34 cellular contexts compared by ENCODE assay signal in genomic region chr18:62262050-62262449, GRCh38.
"Had no signal": no experiment of that assay in that cellular context is flagged by ENCODE, and none has a peak within 500 bp of the region (broad histone marks: within the 10 kb centered on the region; RNA-seq: fewer than 3 reads in every experiment).

No MANE protein-coding gene starts in this region.

- H3K4me3 Mint-ChIP-seq: activated CD8-positive, alpha-beta T cell treated with anti-CD3 and anti-CD28 coated beads, Interleukin-2, amount 10 ng/mL, durations not matched to agents 7 days and 5 days; activated naive CD4-positive, alpha-beta T cell treated with anti-CD3 and anti-CD28 coated beads for 36 hours; activated T-cell treated with anti-CD3 and anti-CD28 coated beads, Interleukin-2, amount 50 U/mL, for 4 hours; activated T-helper 1 cell treated with anti-CD3 and anti-CD28 coated beads, Interleukin-12 subunit alpha, Interleukin-12 subunit beta, Interleukin-2, Interleukin-4 antibody, amounts not matched to agents 30 ng/mL and 10 ng/mL and 1 ng/mL, durations not matched to agents 14 hours and 24 hours and 36 hours; brain; T-cell; T-helper 17 cell had no signal

- H3K27me3 ChIP-seq: adrenal gland had no signal

- H3K27ac Mint-ChIP-seq: activated CD8-positive, alpha-beta T cell treated with anti-CD3 and anti-CD28 coated beads, Interleukin-2, amount 10 ng/mL, durations not matched to agents 7 days and 5 days; activated naive CD4-positive, alpha-beta T cell treated with anti-CD3 and anti-CD28 coated beads for 36 hours; activated T-helper 1 cell treated with anti-CD3 and anti-CD28 coated beads, Interleukin-12 subunit alpha, Interleukin-12 subunit beta, Interleukin-2, Interleukin-4 antibody, amounts not matched to agents 30 ng/mL and 10 ng/mL and 1 ng/mL, durations not matched to agents 14 hours and 24 hours and 36 hours; brain; T-cell; T-helper 17 cell had no signal

- H3K9me3 Mint-ChIP-seq: activated naive CD4-positive, alpha-beta T cell treated with anti-CD3 and anti-CD28 coated beads for 36 hours; activated naive CD4-positive, alpha-beta T cell treated with anti-CD3 and anti-CD28 coated beads, Interleukin-2, amount 50 U/mL, for 72 hours; activated T-cell treated with anti-CD3 and anti-CD28 coated beads, Interleukin-2, amount 50 U/mL, for 4 hours; activated T-helper 1 cell treated with anti-CD3 and anti-CD28 coated beads, Interleukin-12 subunit alpha, Interleukin-12 subunit beta, Interleukin-2, Interleukin-4 antibody, amounts not matched to agents 30 ng/mL and 10 ng/mL and 1 ng/mL, durations not matched to agents 14 hours and 24 hours and 36 hours; brain; T-cell had no signal

- H3K4me3 ChIP-seq: adrenal gland, PC-9 had no signal

- H3K27me3 Mint-ChIP-seq: brain, T-cell, T-helper 17 cell had no signal

- H3K27ac ChIP-seq: adrenal gland, KMS-11, PC-9, RWPE1, WERI-Rb-1 had no signal

- H3K4me1 ChIP-seq: adrenal gland had no signal

- H3K9me3 ChIP-seq: adrenal gland had no signal

- DNase-seq: activated CD4-positive, alpha-beta T cell treated with anti-CD3 and anti-CD28 coated beads for 1 hour; activated CD4-positive, alpha-beta T cell treated with anti-CD3 and anti-CD28 coated beads for 48 hours; activated CD4-positive, alpha-beta T cell treated with anti-CD3 and anti-CD28 coated beads, Interleukin-2, amount 50 U/mL, for 4 hours; activated CD4-positive, CD25-positive, alpha-beta regulatory T cell; activated CD8-positive, alpha-beta memory T cell treated with anti-CD3 and anti-CD28 coated beads, Interleukin-2, amount 50 U/mL, for 4 hours; activated CD8-positive, alpha-beta T cell treated with anti-CD3 and anti-CD28 coated beads, Interleukin-2, amount 10 ng/mL, durations not matched to agents 7 days and 5 days; activated gamma-delta T cell treated with Interleukin-2 at 50 U/mL for 16 hours; activated naive CD4-positive, alpha-beta T cell treated with anti-CD3 and anti-CD28 coated beads for 36 hours; activated T-cell treated with anti-CD3 and anti-CD28 coated beads for 4 hours; activated T-cell treated with anti-CD3 and anti-CD28 coated beads, Interleukin-2, amount 50 U/mL, for 4 hours; adrenal gland; caudate nucleus; MM.1S; MV-4-11; NCI-H1092; NCI-H1436 treated with DMSO at 0.1 percent for 48 hours; NCI-H1694 treated with DMSO at 0.1 percent for 48 hours; NCI-H2029; NCI-H345; NCI-H524 treated with DMSO at 0.1 percent for 48 hours; NK-92 treated with Interleukin-12 subunit alpha and Interleukin-12 subunit beta, amount 100 ng/mL, for 24 hours; PC-9; SIG-M5; T-cell; T-helper 17 cell; T-helper 9 cell; WERI-Rb-1 had no signal

- H3K9ac ChIP-seq: KMS-11 had no signal

- ATAC-seq: activated CD8-positive, alpha-beta T cell treated with anti-CD3 and anti-CD28 coated beads, Interleukin-2, amount 10 ng/mL, durations not matched to agents 7 days and 5 days; activated naive CD4-positive, alpha-beta T cell treated with anti-CD3 and anti-CD28 coated beads, Interleukin-2, amount 50 U/mL, for 72 hours; activated T-cell treated with anti-CD3 and anti-CD28 coated beads, Interleukin-2, amount 50 U/mL, for 4 hours; Right ventricle myocardium inferior; SK-N-SH treated with all-trans-retinoic acid at 6 μM for 48 hours; T-cell; T-helper 17 cell had no signal

- H3K4me1 Mint-ChIP-seq: brain, T-helper 17 cell had no signal
